Comparison of ENCODE assay signal across 1 cellular context in the genomic region with DNA sequence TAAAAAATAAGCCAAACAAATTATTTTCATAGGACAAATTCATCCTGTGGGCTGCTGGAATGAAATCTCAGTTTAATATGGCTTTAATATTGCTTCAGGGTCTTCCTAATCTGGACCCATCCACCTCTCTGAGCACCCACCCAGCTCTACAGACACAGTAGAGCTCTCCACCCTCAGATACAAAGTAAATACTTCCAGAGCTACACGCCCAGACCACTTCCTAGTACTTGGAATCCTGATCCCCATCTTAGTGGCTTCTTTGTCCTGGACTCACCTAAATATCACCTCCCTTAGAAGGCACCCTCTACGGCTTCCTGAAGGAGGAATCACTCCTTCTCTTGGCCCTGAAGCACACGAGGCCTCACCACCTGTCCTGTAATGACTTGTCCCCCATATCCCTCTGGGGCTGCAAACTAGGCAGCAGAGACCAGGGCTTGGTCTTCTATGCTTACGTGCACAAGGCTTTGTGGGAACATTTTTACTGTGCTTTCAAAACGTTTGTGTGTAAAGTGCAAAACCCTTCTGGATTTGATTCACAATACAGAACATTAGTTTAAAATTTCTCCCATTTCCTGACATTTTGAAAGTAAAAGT.
TF ChIP-seq lines count a peak whose summit lies in the region.

No MANE protein-coding gene starts in this region.

TF ChIP-seq in H1, 55 proteins besides CTCF, POLR2A, EP300 and RAD21:
- TF ChIP-seq GTF2F1 (IDR thresholded peaks at IDR 0.05; ENCODE audit: borderline replicate concordance, low read depth, low read length) (no peak), TAF1 (IDR thresholded peaks at IDR 0.05; ENCODE audit: low read depth, low read length) (no peak), SIN3A (conservative IDR thresholded peaks at IDR 0.05 in 1 of 2, IDR thresholded peaks at IDR 0.05 in 1 of 2; ENCODE audit: low read depth in 1 of 2, low read length in 2 of 2) (no peak), NANOG (IDR thresholded peaks at IDR 0.05; ENCODE audit: insufficient read depth, low read depth, low read length, poor library complexity, severe bottlenecking) (no peak), YY1 (IDR thresholded peaks at IDR 0.05; ENCODE audit: low read depth, low read length) (no peak), RBBP5 (IDR thresholded peaks at IDR 0.05; ENCODE audit: borderline replicate concordance, low read depth, low read length) (no peak), FOSL1 (IDR thresholded peaks at IDR 0.05; ENCODE audit: insufficient read depth, low read depth, low read length) (no peak), HDAC6 (IDR thresholded peaks at IDR 0.05; ENCODE audit: low read depth, low read length) (no peak), SP1 (IDR thresholded peaks at IDR 0.05; ENCODE audit: low read depth, low read length) (no peak), JUN (IDR thresholded peaks at IDR 0.05; ENCODE audit: low read depth, low read length) (no peak), TCF12 (IDR thresholded peaks at IDR 0.05; ENCODE audit: low read depth, low read length) (no peak), MAX (IDR thresholded peaks at IDR 0.05) (no peak), BCL11A (IDR thresholded peaks at IDR 0.05; ENCODE audit: low read depth in 2 of 2, low read length in 2 of 2) (no peak)
